8 cellular contexts compared by ENCODE assay signal in genomic region chr6:155126727-155127439, GRCh38.
A peak's percentile ranks its signal among the peaks of the same experiment; 100 is the strongest.
DNase-seq lines count a peak whose midpoint lies in the region; ATAC-seq lines count a peak whose summit lies in the region.

No MANE protein-coding gene starts in this region.

- peaks cover 24% of the 10 kb centered on the region for H3K4me1 Mint-ChIP-seq in activated naive CD8-positive, alpha-beta T cell (ENCODE audit: low read depth)

- H3K4ac ChIP-seq in trophoblast cell (ENCODE audit: low read depth, low read length): no peak overlapping the region

- no peak overlapping the region for H3K14ac ChIP-seq in trophoblast cell (ENCODE audit: low read length)

- H4K91ac ChIP-seq in trophoblast cell (ENCODE audit: low read depth, low read length): no peak overlapping the region

- H2BK120ac ChIP-seq in trophoblast cell (ENCODE audit: insufficient read depth, low read length, poor library complexity): no peak overlapping the region

- no peak overlapping the region for H2AK5ac ChIP-seq in trophoblast cell (ENCODE audit: low read length)

- H3K27ac ChIP-seq in trophoblast cell (ENCODE audit: low read depth, low read length): peak overlapping the region; percentile 54

- H3K36me3 ChIP-seq in trophoblast cell (ENCODE audit: control insufficient read depth in 1 of 2, insufficient read depth in 2 of 2, low read length in 2 of 2): no peaks in the 10 kb centered on the region

- H3K27me3 ChIP-seq in trophoblast cell (ENCODE audit: insufficient read depth, low read length): no peaks in the 10 kb centered on the region

- H3K23ac ChIP-seq in trophoblast cell (ENCODE audit: low read length): no peak overlapping the region

- no peak overlapping the region for H3K9ac ChIP-seq in trophoblast cell (ENCODE audit: low read length)

- H4K12ac ChIP-seq in trophoblast cell (ENCODE audit: low read depth, low read length): no peak overlapping the region

- H4K8ac ChIP-seq in trophoblast cell (ENCODE audit: low read depth, low read length): no peak overlapping the region

- H3K79me1 ChIP-seq in trophoblast cell (ENCODE audit: low read length): peaks cover 2% of the 10 kb centered on the region

- no peaks in the 10 kb centered on the region for H3K9me3 Mint-ChIP-seq in activated naive CD8-positive, alpha-beta T cell (ENCODE audit: low read depth)

- no peak overlapping the region for H2BK5ac ChIP-seq in trophoblast cell (ENCODE audit: low read depth, low read length, poor library complexity)

- DNase-seq in GM03348 (ENCODE audit: low spot score) (peak; percentile 55), HuH-7.5 (ENCODE audit: low spot score) (peak; percentile 37), trophoblast cell (no peak), head of caudate nucleus (no peak), NCI-H2029 treated with DMSO at 0.1 percent for 48 hours (lab: John Stamatoyannopoulos, UW) (no peak)

- no peak overlapping the region for H3K4me3 Mint-ChIP-seq in activated naive CD8-positive, alpha-beta T cell

- no peak overlapping the region for H2AFZ ChIP-seq in trophoblast cell (ENCODE audit: insufficient read depth, low read length, poor library complexity)

- no peak overlapping the region for H3K4me2 ChIP-seq in trophoblast cell (ENCODE audit: low read length)

- H3K79me2 ChIP-seq in trophoblast cell (ENCODE audit: control insufficient read depth, insufficient read depth, low read length, poor library complexity): no peaks in the 10 kb centered on the region

- H3K27ac Mint-ChIP-seq in activated naive CD8-positive, alpha-beta T cell: peak overlapping the region; percentile 78

- H3K36me3 Mint-ChIP-seq in activated naive CD8-positive, alpha-beta T cell: peaks cover 8% of the 10 kb centered on the region

- H3K9me3 ChIP-seq in trophoblast cell (ENCODE audit: insufficient read depth, low read depth, low read length): no peaks in the 10 kb centered on the region

- H3K4me1 ChIP-seq in trophoblast cell (ENCODE audit: control insufficient read depth in 1 of 2, insufficient read depth in 2 of 2, low read length in 2 of 2): peaks cover 7% of the 10 kb centered on the region in 2 experiments

- H2BK12ac ChIP-seq in trophoblast cell (ENCODE audit: low read length): peak overlapping the region; percentile 96

- no peak overlapping the region for H3K4me3 ChIP-seq in trophoblast cell (ENCODE audit: low read depth, low read length)

- H3K18ac ChIP-seq in trophoblast cell (ENCODE audit: low read length): no peak overlapping the region

- WGBS in trophoblast cell (ENCODE audit: extremely low coverage, insufficient coverage, insufficient read length): no CpG with 5 or more reads among the region's 10 CpGs

- no peak for ATAC-seq in HG02571 (IDR thresholded peaks at IDR 0.05; ENCODE audit: unreplicated experiment)
- no peak for ATAC-seq in HG02970 (IDR thresholded peaks at IDR 0.05; ENCODE audit: low FRiP score, unreplicated experiment)

- intact Hi-C loops in head of caudate nucleus (cut with DNase I): no loop called here

- H3K27me3 Mint-ChIP-seq in activated naive CD8-positive, alpha-beta T cell: no peaks in the 10 kb centered on the region

Comparison
In these comparisons a context has a peak if more than half of its experiments do, and no peak if none do; other contexts are left out.
1. DNase-seq: peak in GM03348 (single experiment) and HuH-7.5 (single experiment); none in trophoblast cell (0 of 2), head of caudate nucleus (0 of 42) and NCI-H2029 treated with DMSO at 0.1 percent for 48 hours (single experiment).